18 cellular contexts compared by ENCODE assay signal in the genomic region with DNA sequence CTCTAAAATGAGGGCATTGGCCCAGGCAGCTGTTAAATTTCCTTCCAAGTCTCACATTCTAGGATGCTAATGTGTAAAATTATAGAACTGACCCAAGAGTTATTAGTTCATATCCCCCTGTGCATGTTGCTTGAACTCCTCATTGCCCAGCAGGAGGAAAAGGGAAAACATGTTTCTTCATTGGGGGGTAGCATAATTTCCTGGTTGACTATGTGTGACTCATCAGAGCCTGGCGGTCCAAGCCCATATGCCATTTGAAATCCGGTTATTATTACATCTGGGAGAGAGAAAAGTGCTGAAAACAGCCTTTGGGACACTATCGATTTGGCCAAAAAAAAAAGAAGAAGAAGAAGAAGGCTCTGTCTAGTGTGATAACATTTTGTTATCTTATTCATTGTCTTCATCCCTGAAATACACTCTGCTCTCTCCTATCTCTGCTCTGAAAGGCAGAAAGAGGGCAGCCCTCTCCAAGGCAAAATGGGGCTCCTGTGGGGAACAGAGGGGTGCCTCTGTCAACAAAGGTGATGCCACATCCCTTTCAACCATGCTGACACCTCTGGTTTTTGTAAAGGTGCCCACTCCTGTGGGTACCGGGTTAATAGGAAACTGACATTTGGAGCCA.
DNase-seq lines count a peak whose midpoint lies in the region; ATAC-seq and TF ChIP-seq lines count a peak whose summit lies in the region.
"Had no signal": no experiment of that assay in that cellular context is flagged by ENCODE, and none has a peak within 500 bp of the region (broad histone marks: within the 10 kb centered on the region; RNA-seq: fewer than 3 reads in every experiment).

No MANE protein-coding gene starts in this region.

- no peak for DNase-seq in activated T-cell treated with anti-CD3 and anti-CD28 coated beads, Interleukin-2, amount 50 U/mL, for 24 hours
- DNase-seq in activated T-cell treated with anti-CD3 and anti-CD28 coated beads, Interleukin-2, amount 50 U/mL, for 1 hour: no peak
- DNase-seq in M059J (ENCODE audit: low read depth) (peak; percentile 14), brain microvascular endothelial cell (peak; percentile 36), renal cortical epithelial cell (ENCODE audit: low read depth) (peak; percentile 23), sciatic nerve (ENCODE audit: low spot score) (no peak)
- no peak for DNase-seq in stimulated activated CD4-positive, alpha-beta T cell treated with anti-CD3 and anti-CD28 coated beads, Interleukin-2, amount 100 ng/mL, for 24 hours
- DNase-seq: activated CD8-positive, alpha-beta memory T cell treated with anti-CD3 and anti-CD28 coated beads, Interleukin-2, amount 10 ng/mL, durations not matched to agents 7 days and 5 days; DND-41; effector CD8-positive, alpha-beta T cell; Kasumi-1; left ventricle myocardium superior; occipital lobe; stimulated activated CD4-positive, alpha-beta T cell treated with anti-CD3 and anti-CD28 coated beads, Interleukin-15, amount 100 ng/mL, for 24 hours had no signal

- peak overlapping the region; percentile 44 for H3K4me3 Mint-ChIP-seq in activated T-cell treated with anti-CD3 and anti-CD28 coated beads, Interleukin-2, amount 50 U/mL, for 24 hours
- H3K4me3 Mint-ChIP-seq: activated CD8-positive, alpha-beta memory T cell treated with anti-CD3 and anti-CD28 coated beads, Interleukin-2, amount 10 ng/mL, durations not matched to agents 7 days and 5 days; T-helper 2 cell treated with Interferon-gamma antibody and Interleukin-4, amounts not matched to agents 5 μg/mL and 100 μg/mL, for 36 hours had no signal

- in situ Hi-C loops in brain microvascular endothelial cell (cut with HindIII; ENCODE audit: low pct_ligation_motif_present, low sequenced_read_pairs): no loop called here

- H3K4me3 ChIP-seq in brain microvascular endothelial cell (ENCODE audit: low read depth, low read length): no peak overlapping the region
- H3K4me3 ChIP-seq: ascending aorta had no signal

- H3K27me3 Mint-ChIP-seq in activated T-cell treated with anti-CD3 and anti-CD28 coated beads, Interleukin-2, amount 50 U/mL, for 24 hours: no peaks in the 10 kb centered on the region
- H3K27me3 Mint-ChIP-seq: activated CD8-positive, alpha-beta memory T cell treated with anti-CD3 and anti-CD28 coated beads, Interleukin-2, amount 10 ng/mL, durations not matched to agents 7 days and 5 days had no signal

- no peaks in the 10 kb centered on the region for H3K9me3 Mint-ChIP-seq in activated T-cell treated with anti-CD3 and anti-CD28 coated beads, Interleukin-2, amount 50 U/mL, for 24 hours
- H3K9me3 Mint-ChIP-seq: T-helper 2 cell treated with Interferon-gamma antibody and Interleukin-4, amounts not matched to agents 5 μg/mL and 100 μg/mL, for 36 hours had no signal

- no peaks in the 10 kb centered on the region for H3K27me3 ChIP-seq in brain microvascular endothelial cell (replicated peaks)
- H3K27me3 ChIP-seq: ascending aorta had no signal

- peaks cover 7% of the 10 kb centered on the region for H3K36me3 Mint-ChIP-seq in activated T-cell treated with anti-CD3 and anti-CD28 coated beads, Interleukin-2, amount 50 U/mL, for 24 hours (ENCODE audit: low read depth)
- H3K36me3 Mint-ChIP-seq: activated CD8-positive, alpha-beta memory T cell treated with anti-CD3 and anti-CD28 coated beads, Interleukin-2, amount 10 ng/mL, durations not matched to agents 7 days and 5 days had no signal

- no peak for TF ChIP-seq CTCF in brain microvascular endothelial cell (IDR thresholded peaks at IDR 0.05; ENCODE audit: low read depth, low read length, missing control alignments)

- no peak overlapping the region for H3K27ac ChIP-seq in brain microvascular endothelial cell
- H3K27ac ChIP-seq: ascending aorta had no signal

- H3K27ac Mint-ChIP-seq in activated T-cell treated with anti-CD3 and anti-CD28 coated beads, Interleukin-2, amount 50 U/mL, for 24 hours: no peak overlapping the region
- H3K27ac Mint-ChIP-seq: activated CD8-positive, alpha-beta memory T cell treated with anti-CD3 and anti-CD28 coated beads, Interleukin-2, amount 10 ng/mL, durations not matched to agents 7 days and 5 days; T-helper 2 cell treated with Interferon-gamma antibody and Interleukin-4, amounts not matched to agents 5 μg/mL and 100 μg/mL, for 36 hours had no signal

- intact Hi-C loops in sciatic nerve (cut with DNase I): no loop called here

- ATAC-seq in sciatic nerve: no peak
- ATAC-seq in HG03280 (IDR thresholded peaks at IDR 0.05; ENCODE audit: unreplicated experiment): no peak
- ATAC-seq: activated CD8-positive, alpha-beta memory T cell treated with anti-CD3 and anti-CD28 coated beads, Interleukin-2, amount 10 ng/mL, durations not matched to agents 7 days and 5 days; left ventricle myocardium superior; Panc1 had no signal

- no peaks in the 10 kb centered on the region for H3K36me3 ChIP-seq in brain microvascular endothelial cell (replicated peaks)
- H3K36me3 ChIP-seq: ascending aorta had no signal

- peaks cover 4% of the 10 kb centered on the region for H3K4me1 Mint-ChIP-seq in activated T-cell treated with anti-CD3 and anti-CD28 coated beads, Interleukin-2, amount 50 U/mL, for 24 hours (ENCODE audit: low read depth)
- H3K4me1 Mint-ChIP-seq: activated CD8-positive, alpha-beta memory T cell treated with anti-CD3 and anti-CD28 coated beads, Interleukin-2, amount 10 ng/mL, durations not matched to agents 7 days and 5 days had no signal

Comparison
In these comparisons a context has a peak if more than half of its experiments do, and no peak if none do; other contexts are left out.
1. DNase-seq: peak in M059J (single experiment), brain microvascular endothelial cell (single experiment) and renal cortical epithelial cell (single experiment); none in activated T-cell treated with anti-CD3 and anti-CD28 coated beads, Interleukin-2, amount 50 U/mL, for 24 hours (single experiment), activated T-cell treated with anti-CD3 and anti-CD28 coated beads, Interleukin-2, amount 50 U/mL, for 1 hour (single experiment), sciatic nerve (single experiment) and stimulated activated CD4-positive, alpha-beta T cell treated with anti-CD3 and anti-CD28 coated beads, Interleukin-2, amount 100 ng/mL, for 24 hours (0 of 2).